ENCODE assay signal across 12 cellular contexts in the genomic region with DNA sequence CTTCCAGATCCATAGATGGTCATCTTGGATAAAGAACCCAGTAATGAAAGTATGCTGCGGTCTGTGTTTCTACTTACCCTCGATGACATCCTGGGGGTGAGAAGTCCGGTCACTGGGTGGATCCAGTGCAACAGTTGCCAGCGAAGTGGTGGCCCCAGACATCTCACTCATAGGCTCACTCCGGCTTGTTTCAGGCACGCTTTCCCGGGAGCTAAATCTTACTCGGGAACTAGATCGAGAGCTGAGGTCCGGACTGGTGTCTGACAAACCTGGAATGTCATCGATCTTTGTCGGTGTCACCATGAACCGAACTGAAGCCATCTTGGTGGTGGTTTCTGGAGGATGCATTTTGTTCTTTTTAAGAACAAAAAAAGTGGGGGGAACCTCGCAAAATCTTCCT. TPM values are rescaled to one million over a fixed set of nuclear protein-coding genes. Genes with fewer than 3 reads are reported as not detected.
DNase-seq lines count a peak whose midpoint lies in the region; ATAC-seq, FAIRE-seq and TF ChIP-seq lines count a peak whose summit lies in the region.
"Had no signal": no experiment of that assay in that cellular context is flagged by ENCODE, and none has a peak within 500 bp of the region (broad histone marks: within the 10 kb centered on the region; RNA-seq: fewer than 3 reads in every experiment).

No MANE protein-coding gene starts in this region.

- H3K27me3 ChIP-seq in breast epithelium (no peaks in the 10 kb centered on the region), iPS-18a (ENCODE audit: control insufficient read depth, insufficient read depth, low read length) (peaks cover 9% of the 10 kb centered on the region), thymus (ENCODE audit: control insufficient read depth, insufficient read depth) (no peaks in the 10 kb centered on the region)

- WGBS in thymus: 80% methylated on average over 14 of the region's 14 CpGs

- H3K27ac ChIP-seq in breast epithelium (peak overlapping the region in 1 of 2 donors; percentile 57), iPS-18a (ENCODE audit: low read length) (no peak overlapping the region), thymus (ENCODE audit: low read depth) (peak overlapping the region; percentile 68)
- H3K27ac ChIP-seq: KMS-11 had no signal

- peak overlapping the region in 1 of 3 donors; percentile 94 for H3K4me3 ChIP-seq in breast epithelium
- H3K4me3 ChIP-seq in iPS-18a (ENCODE audit: low read length): peak overlapping the region; percentile 91
- peak overlapping the region; percentile 73 for H3K4me3 ChIP-seq in thymus (ENCODE audit: low read length)

- H3K9me3 ChIP-seq in breast epithelium (no peaks in the 10 kb centered on the region), iPS-18a (ENCODE audit: control insufficient read depth, low read depth, low read length) (no peaks in the 10 kb centered on the region), thymus (ENCODE audit: control insufficient read depth) (no peaks in the 10 kb centered on the region)

- POLR2A ChIA-PET in MCF 10A (lab: Yijun Ruan, JAX) (interaction anchor here (0.7 to 4.8 kb wide), 7 partner anchors 7 to 275 kb away, joined by 3 to 69 read pairs (median 17); a partner anchor contains a TSS), WTC11 (lab: Charles Lee) (interaction anchor here (0.6 to 2.5 kb wide), 2 partner anchors 31 to 36 kb away, joined by 6 to 9 read pairs; a partner anchor contains a TSS)

- no TSS peak for BruUV-seq in MCF 10A (replicated peaks; lab: Mats Ljungman, UMichigan)

- CTCF ChIA-PET in MCF 10A (lab: Yijun Ruan, JAX) (interaction anchor here (0.5 to 2.2 kb wide), 5 partner anchors 9 to 125 kb away, joined by 3 to 11 read pairs (median 3); a partner anchor contains a TSS), WTC11 (lab: Charles Lee) (interaction anchor here (0.6 to 3.1 kb wide), 6 partner anchors 18 to 226 kb away, joined by 3 to 16 read pairs (median 5); a partner anchor contains a TSS)

- H3K4me1 ChIP-seq in breast epithelium: no peaks in the 10 kb centered on the region
- H3K4me1 ChIP-seq in iPS-18a (ENCODE audit: control insufficient read depth, low read depth, low read length): peaks cover 2% of the 10 kb centered on the region
- H3K4me1 ChIP-seq in thymus (ENCODE audit: control insufficient read depth, insufficient read depth, low read length): peaks cover 4% of the 10 kb centered on the region

- H3K27ac Mint-ChIP-seq in MCF 10A (ENCODE audit: low read depth, unreplicated experiment) (no peak overlapping the region), WTC11 (no peak overlapping the region)

- no peaks in the 10 kb centered on the region for H3K9me3 Mint-ChIP-seq in MCF 10A (ENCODE audit: unreplicated experiment)
- H3K9me3 Mint-ChIP-seq in WTC11: no peaks in the 10 kb centered on the region

- ATAC-seq in WTC11 (no peak), GM21367 (IDR thresholded peaks at IDR 0.05; ENCODE audit: unreplicated experiment) (no peak)

- H3K4me3 Mint-ChIP-seq in MCF 10A (ENCODE audit: unreplicated experiment): peak overlapping the region; percentile 83
- H3K4me3 Mint-ChIP-seq in WTC11: peak overlapping the region; percentile 97

- no peak for FAIRE-seq in RCC 7860 (lab: Jason Lieb, UNC)
- FAIRE-seq: TTC549 had no signal

- no peak for TF ChIP-seq POLR2A in breast epithelium (IDR thresholded peaks at IDR 0.05)

- H3K36me3 Mint-ChIP-seq in MCF 10A (ENCODE audit: insufficient read depth, unreplicated experiment) (peaks cover 25% of the 10 kb centered on the region), WTC11 (peaks cover 18% of the 10 kb centered on the region)

- H3K4me1 Mint-ChIP-seq in MCF 10A (ENCODE audit: insufficient read depth, unreplicated experiment) (peaks cover 27% of the 10 kb centered on the region), WTC11 (peaks cover 17% of the 10 kb centered on the region)

- H3K27me3 Mint-ChIP-seq in MCF 10A (ENCODE audit: insufficient read depth, unreplicated experiment) (no peaks in the 10 kb centered on the region), WTC11 (ENCODE audit: low read depth) (peaks cover 6% of the 10 kb centered on the region)

- TF ChIP-seq CTCF in MCF 10A (IDR thresholded peaks at IDR 0.05; ENCODE audit: unreplicated experiment): no peak
- no peak for TF ChIP-seq CTCF in breast epithelium (IDR thresholded peaks at IDR 0.05)
- no peak for TF ChIP-seq CTCF in WTC11 (IDR thresholded peaks at IDR 0.05)

- intact Hi-C loops in MCF 10A (cut with micrococcal nuclease): no loop called here
- intact Hi-C loops in breast epithelium (cut with DNase I; ENCODE audit: low total_unique reads): loop anchor here (10.0 kb wide), 1 partner anchor 1418 kb away; no protein-coding TSS in a partner anchor

- H3K9ac ChIP-seq in iPS-18a (ENCODE audit: low read length): no peak overlapping the region
- H3K9ac ChIP-seq: KMS-11 had no signal

- H3K36me3 ChIP-seq in breast epithelium: no peaks in the 10 kb centered on the region
- H3K36me3 ChIP-seq in iPS-18a (ENCODE audit: control insufficient read depth, low read depth, low read length): peaks cover 16% of the 10 kb centered on the region
- H3K36me3 ChIP-seq in thymus (ENCODE audit: control insufficient read depth, insufficient read depth): peaks cover 3% of the 10 kb centered on the region

- DNase-seq in MCF 10A (ENCODE audit: unreplicated experiment) (no peak), breast epithelium (ENCODE audit: low spot score in 2 of 2) (no peak), WTC11 (ENCODE audit: low spot score) (no peak), RCC 7860 (ENCODE audit: low spot score) (no peak), HPDE6-E6E7 (ENCODE audit: extremely low spot score) (no peak)
- DNase-seq: effector CD8-positive, alpha-beta T cell; midbrain had no signal

TF ChIP-seq in WTC11, 78 proteins besides CTCF, POLR2A, EP300 and RAD21:
- TF ChIP-seq ZNF263 (CRISPR knock-in tag; IDR thresholded peaks at IDR 0.05; ENCODE audit: low read depth): no peak
- TF ChIP-seq GABPB1 (CRISPR knock-in tag; IDR thresholded peaks at IDR 0.05): no peak
- TF ChIP-seq JAZF1 (CRISPR knock-in tag; IDR thresholded peaks at IDR 0.05): no peak
- TF ChIP-seq SOX15 (CRISPR knock-in tag; IDR thresholded peaks at IDR 0.05): no peak
- TF ChIP-seq ZNF121 (CRISPR knock-in tag; IDR thresholded peaks at IDR 0.05): no peak
- TF ChIP-seq NR3C1 (CRISPR knock-in tag; conservative IDR thresholded peaks at IDR 0.05; ENCODE audit: low read depth): no peak
- TF ChIP-seq HMGA2 (CRISPR knock-in tag; IDR thresholded peaks at IDR 0.05): no peak
- no peak for TF ChIP-seq NR1H2 (CRISPR knock-in tag; IDR thresholded peaks at IDR 0.05)
- no peak for TF ChIP-seq GTF2I (CRISPR knock-in tag; conservative IDR thresholded peaks at IDR 0.05)
- TF ChIP-seq ESRRA (CRISPR knock-in tag; IDR thresholded peaks at IDR 0.05; ENCODE audit: borderline replicate concordance): no peak
- TF ChIP-seq TEAD1 (CRISPR knock-in tag; IDR thresholded peaks at IDR 0.05): no peak
- TF ChIP-seq MXD4 (CRISPR knock-in tag; IDR thresholded peaks at IDR 0.05; ENCODE audit: borderline replicate concordance): no peak
- no peak for TF ChIP-seq NFYB (CRISPR knock-in tag; conservative IDR thresholded peaks at IDR 0.05; ENCODE audit: low read depth)
- no peak for TF ChIP-seq ELF4 (CRISPR knock-in tag; IDR thresholded peaks at IDR 0.05; ENCODE audit: low read depth)
- TF ChIP-seq RELA (CRISPR knock-in tag; IDR thresholded peaks at IDR 0.05; ENCODE audit: borderline replicate concordance): no peak
- TF ChIP-seq ZNF671 (CRISPR knock-in tag; IDR thresholded peaks at IDR 0.05): no peak
- TF ChIP-seq ZNF232 (CRISPR knock-in tag; IDR thresholded peaks at IDR 0.05): no peak

RNA-seq across cellular contexts. Expression of a gene that starts 1.2 kb away (rescaled TPM):
- total RNA-seq in MCF 10A (2022): 11.7 and 15.3 TPM in 2 replicates
- 10 to 100 TPM; 22.3 to 28.8 (median 25.8) TPM for total RNA-seq in breast epithelium
- total RNA-seq in WTC11 (2021): 13.3 to 16.2 TPM (median 14.7 TPM) in 3 replicates
- 9.7 TPM for polyA plus RNA-seq in thymus

RNA-seq across cellular contexts. Expression of a gene that starts 6.6 kb away (rescaled TPM):
- 168 and 187 TPM in 2 replicates for total RNA-seq in MCF 10A (2022)
- 100 to 1,000 TPM; 108 to 135 (median 130) TPM for total RNA-seq in breast epithelium
- 220 to 234 TPM (median 227 TPM) in 3 replicates for total RNA-seq in WTC11 (2021)
- 255 TPM for polyA plus RNA-seq in thymus

RNA-seq across cellular contexts. Expression of a gene that starts 6.8 kb away (rescaled TPM):
- not detected in 2 replicates for total RNA-seq in MCF 10A (2022)
- total RNA-seq in breast epithelium: not detected
- total RNA-seq in WTC11 (2021): 0.46 to 0.69 TPM (median 0.66 TPM) in 3 replicates
- 0.02 TPM for polyA plus RNA-seq in thymus

RNA-seq across cellular contexts. Expression of a gene that starts 30.7 kb away (rescaled TPM):
- total RNA-seq in MCF 10A (2022) (17.0 and 17.4 TPM in 2 replicates), breast epithelium (10 to 100 TPM; 10.7 to 16.4 (median 13.8) TPM), WTC11 (2021) (68.6 to 97.2 TPM (median 70.6 TPM) in 3 replicates)
- 35.5 TPM for polyA plus RNA-seq in thymus
